18 cellular contexts compared by ENCODE assay signal in the genomic region with DNA sequence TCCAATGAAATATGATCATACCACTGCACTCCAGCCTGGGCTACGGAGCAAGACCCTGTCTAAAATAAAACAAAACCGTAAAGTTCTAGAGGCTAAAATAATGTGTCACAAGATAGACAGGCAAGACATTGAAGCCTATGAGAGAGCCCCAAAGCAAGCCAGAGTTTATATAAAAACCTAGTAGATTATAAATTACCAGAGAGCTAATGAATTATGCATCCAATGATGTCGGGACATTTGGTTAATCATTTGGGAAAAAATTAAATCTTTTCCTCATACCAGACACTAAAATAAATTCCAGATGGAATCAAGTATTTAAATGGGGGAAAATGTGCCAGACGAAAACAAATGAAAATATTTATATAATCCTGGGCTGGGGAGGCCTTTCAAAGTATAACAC. TPM values are rescaled to one million over a fixed set of nuclear protein-coding genes. Genes with fewer than 3 reads are reported as not detected.
DNase-seq lines count a peak whose midpoint lies in the region; ATAC-seq, FAIRE-seq and TF ChIP-seq lines count a peak whose summit lies in the region.
"Had no signal": no experiment of that assay in that cellular context is flagged by ENCODE, and none has a peak within 500 bp of the region (broad histone marks: within the 10 kb centered on the region; RNA-seq: fewer than 3 reads in every experiment).

No MANE protein-coding gene starts in this region.

- no peak overlapping the region for H2BK20ac ChIP-seq in IMR-90 (ENCODE audit: low read depth, low read length)

- H3K27me3 ChIP-seq in IMR-90 (ENCODE audit: control insufficient read depth, insufficient read depth, low read length) (no peaks in the 10 kb centered on the region), pancreas (no peaks in the 10 kb centered on the region)
- H3K27me3 ChIP-seq: BLaER1 treated with 17β-estradiol and CSF1 and Interleukin-3, amounts not matched to agents 10 nM and 100 nM had no signal

- TSS peak; percentile 23 for BruUV-seq in IMR-90 (replicated peaks; lab: Mats Ljungman, UMichigan)

- no peaks in the 10 kb centered on the region for H3K9me3 Mint-ChIP-seq in activated naive CD4-positive, alpha-beta T cell treated with anti-CD3 and anti-CD28 coated beads for 36 hours
- H3K9me3 Mint-ChIP-seq: CD4-positive, CD25-positive, alpha-beta regulatory T cell had no signal

- no peak overlapping the region for H2BK120ac ChIP-seq in IMR-90 (ENCODE audit: low read depth, low read length)

- no peak overlapping the region for H2BK5ac ChIP-seq in IMR-90 (ENCODE audit: low read depth, low read length, poor library complexity, severe bottlenecking)

- DNase-seq in A549 (ENCODE audit: low read depth in 1 of 2, low spot score in 1 of 2) (no peak), IMR-90 (no peak), epithelial cell of proximal tubule (ENCODE audit: low read depth) (peak; percentile 53), pancreas (no peak), omental fat pad (ENCODE audit: low spot score) (no peak)
- no peak for DNase-seq in activated naive CD4-positive, alpha-beta T cell treated with anti-CD3 and anti-CD28 coated beads for 36 hours
- DNase-seq: CD4-positive, CD25-positive, alpha-beta regulatory T cell; DMS79; EL had no signal

- in situ Hi-C loops in IMR-90 (cut with MboI; ENCODE audit: low sequenced_read_pairs), result no loop called here

- H2BK15ac ChIP-seq in IMR-90 (ENCODE audit: low read depth, low read length), result no peak overlapping the region

- no peak overlapping the region; a peak in 1 of 6 replicates for H3K27ac ChIP-seq in A549
- H3K27ac ChIP-seq in IMR-90 (ENCODE audit: insufficient read depth, low read length), result no peak overlapping the region
- H3K27ac ChIP-seq in pancreas, result peak overlapping the region; percentile 51 to 64 (median 60)
- H3K27ac ChIP-seq: 22Rv1; BLaER1 treated with 17β-estradiol and CSF1 and Interleukin-3, amounts not matched to agents 10 nM and 100 nM; HL-60 had no signal

- no peaks in the 10 kb centered on the region for H3K36me3 Mint-ChIP-seq in activated naive CD4-positive, alpha-beta T cell treated with anti-CD3 and anti-CD28 coated beads for 36 hours (ENCODE audit: low read depth)
- H3K36me3 Mint-ChIP-seq: CD4-positive, CD25-positive, alpha-beta regulatory T cell had no signal

- H3K18ac ChIP-seq in IMR-90 (ENCODE audit: low read depth, low read length), result no peak overlapping the region

- ATAC-seq in A549 (no peak), IMR-90 (ENCODE audit: low read depth) (no peak), pancreas (peak in 3 of 4 donors; percentile 71 to 77 (median 76)), omental fat pad (ENCODE audit: low FRiP score) (no peak), GM21737 (IDR thresholded peaks at IDR 0.05; ENCODE audit: unreplicated experiment) (no peak)
- ATAC-seq: K562 had no signal

- no peaks in the 10 kb centered on the region for H3K4me1 Mint-ChIP-seq in activated naive CD4-positive, alpha-beta T cell treated with anti-CD3 and anti-CD28 coated beads for 36 hours (ENCODE audit: low read depth)
- H3K4me1 Mint-ChIP-seq: CD4-positive, CD25-positive, alpha-beta regulatory T cell had no signal

- no peak overlapping the region for H4K8ac ChIP-seq in IMR-90 (ENCODE audit: low read depth in 2 of 2, low read length in 2 of 2)

- no peak overlapping the region for H3K4me3 Mint-ChIP-seq in activated naive CD4-positive, alpha-beta T cell treated with anti-CD3 and anti-CD28 coated beads for 36 hours
- H3K4me3 Mint-ChIP-seq: CD4-positive, CD25-positive, alpha-beta regulatory T cell had no signal

- no peaks in the 10 kb centered on the region for H3K79me1 ChIP-seq in IMR-90 (ENCODE audit: low read depth in 1 of 2, low read length in 2 of 2)

- H3K9me3 ChIP-seq in A549 (no peaks in the 10 kb centered on the region), IMR-90 (ENCODE audit: control insufficient read depth, insufficient read depth, low read length) (no peaks in the 10 kb centered on the region), pancreas (no peaks in the 10 kb centered on the region)
- H3K9me3 ChIP-seq: BLaER1 treated with 17β-estradiol and CSF1 and Interleukin-3, amounts not matched to agents 10 nM and 100 nM; HAP-1 had no signal

- H3K4me2 ChIP-seq in A549 (no peak overlapping the region), IMR-90 (ENCODE audit: low read depth, low read length) (no peak overlapping the region)
- H3K4me2 ChIP-seq: BLaER1 treated with 17β-estradiol and CSF1 and Interleukin-3, amounts not matched to agents 10 nM and 100 nM had no signal

- intact Hi-C loops in IMR-90 (cut with micrococcal nuclease), result no loop called here
- intact Hi-C loops in pancreas (cut with DNase I), result no loop called here
- intact Hi-C loops in activated naive CD4-positive, alpha-beta T cell treated with anti-CD3 and anti-CD28 coated beads for 36 hours (cut with micrococcal nuclease), result no loop called here

- H3K4me1 ChIP-seq in A549 (peaks cover 17% of the 10 kb centered on the region), IMR-90 (ENCODE audit: control insufficient read depth, insufficient read depth, low read length) (peaks cover 7% of the 10 kb centered on the region), pancreas (no peaks in the 10 kb centered on the region)
- H3K4me1 ChIP-seq: HAP-1 had no signal

- no peak overlapping the region for H3K14ac ChIP-seq in IMR-90 (replicated peaks; ENCODE audit: low read depth, low read length)

- no peak overlapping the region for H2AK5ac ChIP-seq in IMR-90 (ENCODE audit: low read depth, low read length)

- TF ChIP-seq POLR2A in A549 (IDR thresholded peaks at IDR 0.05; ENCODE audit: low read length), result no peak
- no peak for TF ChIP-seq POLR2A in IMR-90 (IDR thresholded peaks at IDR 0.05; ENCODE audit: low read depth, low read length)

- WGBS in A549 (ENCODE audit: missing lambda C conversion rate), result 80% methylated on average over 4 of the region's 4 CpGs
- no CpG with 5 or more reads among the region's 4 CpGs for WGBS in IMR-90 (ENCODE audit: extremely low coverage in 2 of 2, insufficient read length in 1 of 2), 2 experiments
- 61 to 71% methylated on average over 4 of the region's 4 CpGs for WGBS in pancreas, 2 donors

- no peak overlapping the region for H3K56ac ChIP-seq in IMR-90 (ENCODE audit: extremely low read depth, insufficient read depth, low read length)

- no peaks in the 10 kb centered on the region for H4K20me1 ChIP-seq in IMR-90 (ENCODE audit: insufficient read depth, low read length)
- H4K20me1 ChIP-seq: BLaER1 treated with 17β-estradiol and CSF1 and Interleukin-3, amounts not matched to agents 10 nM and 100 nM had no signal

- H4K91ac ChIP-seq in IMR-90 (ENCODE audit: insufficient read depth, low read depth, low read length), result no peak overlapping the region

- TF ChIP-seq RAD21 in A549 (conservative IDR thresholded peaks at IDR 0.05 in 1 of 2, IDR thresholded peaks at IDR 0.05 in 1 of 2) (no peak), IMR-90 (IDR thresholded peaks at IDR 0.05; ENCODE audit: low read length) (no peak)

- H4K5ac ChIP-seq in IMR-90 (ENCODE audit: low read depth, low read length), result no peak overlapping the region

- no peak overlapping the region for H3K23ac ChIP-seq in IMR-90 (ENCODE audit: low read depth, low read length)

- dilution Hi-C loops in IMR-90 (cut with HindIII; ENCODE audit: low sequenced_read_pairs, unreplicated experiment), result no loop called here

- POLR2A ChIA-PET in A549 (lab: Yijun Ruan, JAX), result interaction anchor here (0.6 kb wide), 1 partner anchor 107 kb away, joined by 4 read pairs; no protein-coding TSS in a partner anchor
- POLR2A ChIA-PET in IMR-90 (lab: Charles Lee; ENCODE audit: unreplicated experiment), result no interaction called here

- H2AK9ac ChIP-seq in IMR-90 (replicated peaks; ENCODE audit: low read depth, low read length, poor library complexity), result no peak overlapping the region

- H3K4me3 ChIP-seq in A549, result no peak overlapping the region
- H3K4me3 ChIP-seq in IMR-90 (ENCODE audit: insufficient read depth, low read depth, low read length), result no peak overlapping the region
- H3K4me3 ChIP-seq in epithelial cell of proximal tubule (ENCODE audit: low read depth, low read length), result no peak overlapping the region
- no peak overlapping the region for H3K4me3 ChIP-seq in pancreas
- H3K4me3 ChIP-seq: BLaER1 treated with 17β-estradiol and CSF1 and Interleukin-3, amounts not matched to agents 10 nM and 100 nM; HAP-1; K562 had no signal

- H3K9me1 ChIP-seq in IMR-90 (ENCODE audit: insufficient read depth, low read length), result peaks cover 5% of the 10 kb centered on the region; the same call in 1 of the 2 replicates

- peak; percentile 67 for FAIRE-seq in A549 (lab: Jason Lieb, UNC)
- no peak for FAIRE-seq in pancreas (lab: Jason Lieb, UNC)
- FAIRE-seq: G401.6, GM12892, H1, K562 had no signal

- H3K9ac ChIP-seq in IMR-90 (ENCODE audit: low read depth, low read length), result no peak overlapping the region
- H3K9ac ChIP-seq: BLaER1 treated with 17β-estradiol and CSF1 and Interleukin-3, amounts not matched to agents 10 nM and 100 nM had no signal

- CTCF ChIA-PET in A549 (lab: Yijun Ruan, JAX), result interaction anchor here (0.6 to 2.8 kb wide), 2 partner anchors 53 to 271 kb away, joined by 3 to 12 read pairs; no protein-coding TSS in a partner anchor
- CTCF ChIA-PET in IMR-90 (lab: Yijun Ruan, JAX), result no interaction called here
- CTCF ChIA-PET in activated naive CD4-positive, alpha-beta T cell treated with anti-CD3 and anti-CD28 coated beads for 36 hours (lab: Charles Lee), result no interaction called here

- TF ChIP-seq EP300 in A549 (IDR thresholded peaks at IDR 0.05), result no peak

- no peaks in the 10 kb centered on the region for H3K27me3 Mint-ChIP-seq in activated naive CD4-positive, alpha-beta T cell treated with anti-CD3 and anti-CD28 coated beads for 36 hours (ENCODE audit: low read depth)
- H3K27me3 Mint-ChIP-seq: CD4-positive, CD25-positive, alpha-beta regulatory T cell had no signal

- no peak overlapping the region for H2AFZ ChIP-seq in IMR-90 (replicated peaks; ENCODE audit: low read length, poor library complexity)

- H3K4ac ChIP-seq in IMR-90 (ENCODE audit: low read depth, low read length), result no peak overlapping the region

- TF ChIP-seq CTCF in A549 (IDR thresholded peaks at IDR 0.05), result no peak
- TF ChIP-seq CTCF in IMR-90 (conservative IDR thresholded peaks at IDR 0.05; ENCODE audit: low read depth, low read length), result no peak
- TF ChIP-seq CTCF in epithelial cell of proximal tubule (conservative IDR thresholded peaks at IDR 0.05; ENCODE audit: low read depth, low read length), result no peak
- no peak for TF ChIP-seq CTCF in pancreas (IDR thresholded peaks at IDR 0.05)
- no peak for TF ChIP-seq CTCF in omental fat pad (IDR thresholded peaks at IDR 0.05)

- H3K27ac Mint-ChIP-seq in activated naive CD4-positive, alpha-beta T cell treated with anti-CD3 and anti-CD28 coated beads for 36 hours, result no peak overlapping the region

- H3K36me3 ChIP-seq in IMR-90 (ENCODE audit: control insufficient read depth, insufficient read depth, low read length), result peaks cover 7% of the 10 kb centered on the region; the same call in 1 of the 2 replicates
- H3K36me3 ChIP-seq in pancreas, result no peaks in the 10 kb centered on the region
- H3K36me3 ChIP-seq: BLaER1 treated with 17β-estradiol and CSF1 and Interleukin-3, amounts not matched to agents 10 nM and 100 nM; HAP-1 had no signal

RNA-seq across cellular contexts. Expression of a gene that starts 24.2 kb away (rescaled TPM):
- 4.3 and 5.9 TPM in 2 replicates for polyA plus RNA-seq in A549 (2011; rRNA removed)
- polyA plus RNA-seq in A549 (2012; cell fraction: cytosol; rRNA removed), result 5.2 and 5.8 TPM in 2 replicates
- 15.3 and 16.1 TPM in 2 replicates for polyA plus RNA-seq in A549 (2012; cell fraction: nucleus; rRNA removed)
- 8.2 to 12.6 TPM (median 11.3 TPM) in 3 replicates for polyA plus RNA-seq in A549 (2017; fragmentation: RNase III; extraction: RNeasy Plus Mini Kit Qiagen cat#74134 plus additional on column Dnase treatment)
- 5.4 and 9.5 TPM in 2 replicates for polyA minus RNA-seq in A549 (2011; rRNA and poly(A)+ RNA removed)
- total RNA-seq in IMR-90 (2012; rRNA removed), result 0.90 and 1.9 TPM in 2 replicates
- 3.8 and 4.7 TPM in 2 replicates for polyA plus RNA-seq in IMR-90 (2012; rRNA removed)
- polyA plus RNA-seq in IMR-90 (2012; cell fraction: cytosol; rRNA removed), result 1.2 and 1.6 TPM in 2 replicates
- 17.9 and 21.8 TPM in 2 replicates for polyA plus RNA-seq in IMR-90 (2012; cell fraction: nucleus; rRNA removed; ENCODE audit: low replicate concordance)
- 1.3 and 2.2 TPM in 2 replicates for total RNA-seq in epithelial cell of proximal tubule
- total RNA-seq in pancreas, result 1 to 10 TPM; 1.9 to 6.2 (median 3.1) TPM
- polyA plus RNA-seq in pancreas, result 10 to 100 TPM in 1 of 2 donors, 1 to 10 TPM in 1; 3.5 to 12.3 TPM
- total RNA-seq in activated naive CD4-positive, alpha-beta T cell treated with anti-CD3 and anti-CD28 coated beads for 36 hours, result under 1 TPM in 1 of 2 experiments, not detected in 1; 0.32 TPM
- 1 to 10 TPM; 3.5 to 8.8 (median 5.3) TPM for total RNA-seq in omental fat pad
- polyA plus RNA-seq: CD4-positive, CD25-positive, alpha-beta regulatory T cell had no signal

RNA-seq across cellular contexts. Expression of a gene that starts 25.0 kb away (rescaled TPM):
- polyA plus RNA-seq in A549 (2011; rRNA removed), result 8.9 and 12.9 TPM in 2 replicates
- polyA plus RNA-seq in A549 (2012; cell fraction: cytosol; rRNA removed), result 5.8 and 7.4 TPM in 2 replicates
- polyA plus RNA-seq in A549 (2012; cell fraction: nucleus; rRNA removed), result 13.9 and 15.8 TPM in 2 replicates
- 11.5 to 12.5 TPM (median 12.3 TPM) in 3 replicates for polyA plus RNA-seq in A549 (2017; fragmentation: RNase III; extraction: RNeasy Plus Mini Kit Qiagen cat#74134 plus additional on column Dnase treatment)
- polyA minus RNA-seq in A549 (2011; rRNA and poly(A)+ RNA removed), result 22.2 and 28.2 TPM in 2 replicates
- 14.4 and 16.7 TPM in 2 replicates for total RNA-seq in IMR-90 (2012; rRNA removed)
- 9.2 and 10.1 TPM in 2 replicates for polyA plus RNA-seq in IMR-90 (2012; rRNA removed)
- polyA plus RNA-seq in IMR-90 (2012; cell fraction: cytosol; rRNA removed), result 6.3 and 8.7 TPM in 2 replicates
- polyA plus RNA-seq in IMR-90 (2012; cell fraction: nucleus; rRNA removed; ENCODE audit: low replicate concordance), result 14.0 and 18.3 TPM in 2 replicates
- 19.9 and 25.7 TPM in 2 replicates for total RNA-seq in epithelial cell of proximal tubule
- total RNA-seq in pancreas, result 10 to 100 TPM; 17.1 to 31.4 (median 22.6) TPM
- polyA plus RNA-seq in pancreas, result 10 to 100 TPM in 1 of 2 donors, 1 to 10 TPM in 1; 4.9 to 14.9 TPM
- total RNA-seq in activated naive CD4-positive, alpha-beta T cell treated with anti-CD3 and anti-CD28 coated beads for 36 hours, result 10 to 100 TPM; 17.0 to 19.0 TPM
- 10 to 100 TPM; 46.1 to 97.9 (median 65.3) TPM for total RNA-seq in omental fat pad

RNA-seq across cellular contexts. Expression of a gene that starts 40.8 kb away (rescaled TPM):
- polyA plus RNA-seq in A549 (2011; rRNA removed) (5.7 and 9.5 TPM in 2 replicates), A549 (2017; fragmentation: RNase III; extraction: RNeasy Plus Mini Kit Qiagen cat#74134 plus additional on column Dnase treatment) (36.5 to 48.2 TPM (median 47.4 TPM) in 3 replicates), IMR-90 (2012; rRNA removed) (14.0 and 14.8 TPM in 2 replicates), pancreas (10 to 100 TPM; 44.0 to 52.8 TPM)
- polyA plus RNA-seq in A549 (2012; cell fraction: cytosol; rRNA removed), result 15.9 and 22.2 TPM in 2 replicates
- polyA plus RNA-seq in A549 (2012; cell fraction: nucleus; rRNA removed), result 141 and 171 TPM in 2 replicates
- polyA minus RNA-seq in A549 (2011; rRNA and poly(A)+ RNA removed), result 6.0 and 9.8 TPM in 2 replicates
- total RNA-seq in IMR-90 (2012; rRNA removed) (2.2 and 3.3 TPM in 2 replicates), epithelial cell of proximal tubule (8.9 and 21.8 TPM in 2 replicates), pancreas (10 to 100 TPM; 20.2 to 56.3 (median 32.8) TPM), omental fat pad (10 to 100 TPM; 52.8 to 83.0 (median 64.8) TPM)
- 11.4 and 20.5 TPM in 2 replicates for polyA plus RNA-seq in IMR-90 (2012; cell fraction: cytosol; rRNA removed)
- polyA plus RNA-seq in IMR-90 (2012; cell fraction: nucleus; rRNA removed; ENCODE audit: low replicate concordance), result 47.4 and 93.1 TPM in 2 replicates
- total RNA-seq in activated naive CD4-positive, alpha-beta T cell treated with anti-CD3 and anti-CD28 coated beads for 36 hours, result 10 to 100 TPM; 32.1 to 33.2 TPM

Comparison
In these comparisons a context has a peak if more than half of its experiments do, and no peak if none do; other contexts are left out.
1. ATAC-seq: peak in pancreas (3 of 4); none in A549 (0 of 2), IMR-90 (single experiment), omental fat pad (single experiment) and GM21737 (single experiment).
2. H3K27ac ChIP-seq: peak in pancreas (4 of 4); none in A549 (0 of 2) and IMR-90 (single experiment).